In genomic region chr13:113642563-113642962, GRCh38 we compare ENCODE assay signal across 1 cellular context.
TF ChIP-seq lines count a peak whose summit lies in the region.

No MANE protein-coding gene starts in this region.

TF ChIP-seq in K562, 482 proteins besides CTCF, POLR2A, EP300 and RAD21:
- no peak for TF ChIP-seq SRSF1 (IDR thresholded peaks at IDR 0.05; ENCODE audit: low read depth, low read length)
- TF ChIP-seq RBFOX2 (IDR thresholded peaks at IDR 0.05; ENCODE audit: low read depth, low read length): no peak
- TF ChIP-seq SLC30A9 (CRISPR knock-in tag; IDR thresholded peaks at IDR 0.05): no peak
- TF ChIP-seq, protein P1, sequence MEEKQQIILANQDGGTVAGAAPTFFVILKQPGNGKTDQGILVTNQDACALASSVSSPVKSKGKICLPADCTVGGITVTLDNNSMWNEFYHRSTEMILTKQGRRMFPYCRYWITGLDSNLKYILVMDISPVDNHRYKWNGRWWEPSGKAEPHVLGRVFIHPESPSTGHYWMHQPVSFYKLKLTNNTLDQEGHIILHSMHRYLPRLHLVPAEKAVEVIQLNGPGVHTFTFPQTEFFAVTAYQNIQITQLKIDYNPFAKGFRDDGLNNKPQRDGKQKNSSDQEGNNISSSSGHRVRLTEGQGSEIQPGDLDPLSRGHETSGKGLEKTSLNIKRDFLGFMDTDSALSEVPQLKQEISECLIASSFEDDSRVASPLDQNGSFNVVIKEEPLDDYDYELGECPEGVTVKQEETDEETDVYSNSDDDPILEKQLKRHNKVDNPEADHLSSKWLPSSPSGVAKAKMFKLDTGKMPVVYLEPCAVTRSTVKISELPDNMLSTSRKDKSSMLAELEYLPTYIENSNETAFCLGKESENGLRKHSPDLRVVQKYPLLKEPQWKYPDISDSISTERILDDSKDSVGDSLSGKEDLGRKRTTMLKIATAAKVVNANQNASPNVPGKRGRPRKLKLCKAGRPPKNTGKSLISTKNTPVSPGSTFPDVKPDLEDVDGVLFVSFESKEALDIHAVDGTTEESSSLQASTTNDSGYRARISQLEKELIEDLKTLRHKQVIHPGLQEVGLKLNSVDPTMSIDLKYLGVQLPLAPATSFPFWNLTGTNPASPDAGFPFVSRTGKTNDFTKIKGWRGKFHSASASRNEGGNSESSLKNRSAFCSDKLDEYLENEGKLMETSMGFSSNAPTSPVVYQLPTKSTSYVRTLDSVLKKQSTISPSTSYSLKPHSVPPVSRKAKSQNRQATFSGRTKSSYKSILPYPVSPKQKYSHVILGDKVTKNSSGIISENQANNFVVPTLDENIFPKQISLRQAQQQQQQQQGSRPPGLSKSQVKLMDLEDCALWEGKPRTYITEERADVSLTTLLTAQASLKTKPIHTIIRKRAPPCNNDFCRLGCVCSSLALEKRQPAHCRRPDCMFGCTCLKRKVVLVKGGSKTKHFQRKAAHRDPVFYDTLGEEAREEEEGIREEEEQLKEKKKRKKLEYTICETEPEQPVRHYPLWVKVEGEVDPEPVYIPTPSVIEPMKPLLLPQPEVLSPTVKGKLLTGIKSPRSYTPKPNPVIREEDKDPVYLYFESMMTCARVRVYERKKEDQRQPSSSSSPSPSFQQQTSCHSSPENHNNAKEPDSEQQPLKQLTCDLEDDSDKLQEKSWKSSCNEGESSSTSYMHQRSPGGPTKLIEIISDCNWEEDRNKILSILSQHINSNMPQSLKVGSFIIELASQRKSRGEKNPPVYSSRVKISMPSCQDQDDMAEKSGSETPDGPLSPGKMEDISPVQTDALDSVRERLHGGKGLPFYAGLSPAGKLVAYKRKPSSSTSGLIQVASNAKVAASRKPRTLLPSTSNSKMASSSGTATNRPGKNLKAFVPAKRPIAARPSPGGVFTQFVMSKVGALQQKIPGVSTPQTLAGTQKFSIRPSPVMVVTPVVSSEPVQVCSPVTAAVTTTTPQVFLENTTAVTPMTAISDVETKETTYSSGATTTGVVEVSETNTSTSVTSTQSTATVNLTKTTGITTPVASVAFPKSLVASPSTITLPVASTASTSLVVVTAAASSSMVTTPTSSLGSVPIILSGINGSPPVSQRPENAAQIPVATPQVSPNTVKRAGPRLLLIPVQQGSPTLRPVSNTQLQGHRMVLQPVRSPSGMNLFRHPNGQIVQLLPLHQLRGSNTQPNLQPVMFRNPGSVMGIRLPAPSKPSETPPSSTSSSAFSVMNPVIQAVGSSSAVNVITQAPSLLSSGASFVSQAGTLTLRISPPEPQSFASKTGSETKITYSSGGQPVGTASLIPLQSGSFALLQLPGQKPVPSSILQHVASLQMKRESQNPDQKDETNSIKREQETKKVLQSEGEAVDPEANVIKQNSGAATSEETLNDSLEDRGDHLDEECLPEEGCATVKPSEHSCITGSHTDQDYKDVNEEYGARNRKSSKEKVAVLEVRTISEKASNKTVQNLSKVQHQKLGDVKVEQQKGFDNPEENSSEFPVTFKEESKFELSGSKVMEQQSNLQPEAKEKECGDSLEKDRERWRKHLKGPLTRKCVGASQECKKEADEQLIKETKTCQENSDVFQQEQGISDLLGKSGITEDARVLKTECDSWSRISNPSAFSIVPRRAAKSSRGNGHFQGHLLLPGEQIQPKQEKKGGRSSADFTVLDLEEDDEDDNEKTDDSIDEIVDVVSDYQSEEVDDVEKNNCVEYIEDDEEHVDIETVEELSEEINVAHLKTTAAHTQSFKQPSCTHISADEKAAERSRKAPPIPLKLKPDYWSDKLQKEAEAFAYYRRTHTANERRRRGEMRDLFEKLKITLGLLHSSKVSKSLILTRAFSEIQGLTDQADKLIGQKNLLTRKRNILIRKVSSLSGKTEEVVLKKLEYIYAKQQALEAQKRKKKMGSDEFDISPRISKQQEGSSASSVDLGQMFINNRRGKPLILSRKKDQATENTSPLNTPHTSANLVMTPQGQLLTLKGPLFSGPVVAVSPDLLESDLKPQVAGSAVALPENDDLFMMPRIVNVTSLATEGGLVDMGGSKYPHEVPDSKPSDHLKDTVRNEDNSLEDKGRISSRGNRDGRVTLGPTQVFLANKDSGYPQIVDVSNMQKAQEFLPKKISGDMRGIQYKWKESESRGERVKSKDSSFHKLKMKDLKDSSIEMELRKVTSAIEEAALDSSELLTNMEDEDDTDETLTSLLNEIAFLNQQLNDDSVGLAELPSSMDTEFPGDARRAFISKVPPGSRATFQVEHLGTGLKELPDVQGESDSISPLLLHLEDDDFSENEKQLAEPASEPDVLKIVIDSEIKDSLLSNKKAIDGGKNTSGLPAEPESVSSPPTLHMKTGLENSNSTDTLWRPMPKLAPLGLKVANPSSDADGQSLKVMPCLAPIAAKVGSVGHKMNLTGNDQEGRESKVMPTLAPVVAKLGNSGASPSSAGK (IDR thresholded peaks at IDR 0.05): peak; percentile 48
- TF ChIP-seq NRF1 (conservative IDR thresholded peaks at IDR 0.05 in 1 of 2, IDR thresholded peaks at IDR 0.05 in 1 of 2): no peak
